11 cellular contexts compared by ENCODE assay signal in the genomic region with DNA sequence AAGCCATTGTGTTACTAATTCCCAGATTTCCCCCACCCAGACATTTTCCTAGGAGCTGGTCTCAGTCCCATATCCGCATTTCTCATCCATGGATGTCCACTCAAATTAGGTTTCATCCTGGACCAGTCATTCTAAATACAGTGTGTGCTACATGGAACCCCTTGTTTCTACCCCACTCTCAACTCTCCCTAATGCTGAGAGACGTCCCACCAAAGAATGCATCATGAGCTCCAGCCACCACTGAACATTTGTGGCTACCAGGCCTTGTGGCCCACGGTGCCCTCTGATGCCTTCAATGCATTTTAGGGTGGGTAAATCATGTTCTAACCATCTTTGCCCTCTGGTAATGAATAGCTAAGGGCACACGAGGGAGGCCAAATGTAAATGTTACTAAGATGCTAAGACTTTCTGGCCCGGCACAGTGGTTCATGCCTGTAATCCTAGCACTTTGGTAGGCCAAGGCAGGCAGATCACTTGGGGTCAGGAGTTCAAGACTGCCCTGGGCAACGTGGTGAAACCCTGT. TPM values are rescaled to one million over a fixed set of nuclear protein-coding genes. Genes with fewer than 3 reads are reported as not detected.
A peak's percentile ranks its signal among the peaks of the same experiment; 100 is the strongest.
DNase-seq lines count a peak whose midpoint lies in the region; ATAC-seq and TF ChIP-seq lines count a peak whose summit lies in the region.
"Had no signal": no experiment of that assay in that cellular context is flagged by ENCODE, and none has a peak within 500 bp of the region (broad histone marks: within the 10 kb centered on the region; RNA-seq: fewer than 3 reads in every experiment).

No MANE protein-coding gene starts in this region.

- peaks cover 28% of the 10 kb centered on the region for H3K79me2 ChIP-seq in ACC112 (ENCODE audit: control insufficient read depth, insufficient read depth, low read length, unreplicated experiment)

- H3K36me3 Mint-ChIP-seq in WTC11: peaks cover 48% of the 10 kb centered on the region

- H3K4me1 Mint-ChIP-seq in WTC11: peaks cover 20% of the 10 kb centered on the region

- H3K4me3 ChIP-seq in ACC112 (ENCODE audit: low read depth, low read length) (no peak overlapping the region), epithelial cell of proximal tubule (ENCODE audit: low read depth, low read length) (peak overlapping the region; percentile 97)
- H3K4me3 ChIP-seq: lung, tibial artery had no signal

- POLR2A ChIA-PET in WTC11 (lab: Charles Lee): interaction anchor here (0.6 kb wide), 1 partner anchor 67 kb away, joined by 3 read pairs; no protein-coding TSS in a partner anchor

- no peak for ATAC-seq in WTC11

- H3K4me3 Mint-ChIP-seq in WTC11: peak overlapping the region; percentile 42

- CTCF ChIA-PET in WTC11 (lab: Charles Lee): interaction anchor here (0.9 to 1.4 kb wide), 4 partner anchors 23 to 299 kb away, joined by 3 to 7 read pairs (median 4); partner anchors contain the start of gene TRNAU1AP

- no peaks in the 10 kb centered on the region for H3K9me3 Mint-ChIP-seq in WTC11

- H3K27me3 Mint-ChIP-seq in WTC11 (ENCODE audit: low read depth): no peaks in the 10 kb centered on the region

- no peaks in the 10 kb centered on the region for H3K27me3 ChIP-seq in ACC112 (ENCODE audit: insufficient read depth, low read length)
- H3K27me3 ChIP-seq: tibial artery had no signal

- H3K27ac ChIP-seq in ACC112 (ENCODE audit: low read depth, low read length): 0 out of 2 replicates have a peak overlapping the region, but pooled peaks have one; percentile 45

- peaks cover 6% of the 10 kb centered on the region for H3K4me1 ChIP-seq in ACC112 (ENCODE audit: control insufficient read depth, insufficient read depth, low read length, unreplicated experiment)

- peak overlapping the region; percentile 44; the same call in 1 of the 2 replicates for H3K27ac Mint-ChIP-seq in WTC11

- TF ChIP-seq CTCF in WTC11 (IDR thresholded peaks at IDR 0.05) (no peak), epithelial cell of proximal tubule (conservative IDR thresholded peaks at IDR 0.05; ENCODE audit: low read depth, low read length) (no peak), GM20000 (IDR thresholded peaks at IDR 0.05; ENCODE audit: extremely low read depth, missing control alignments) (no peak)

- peak; percentile 15 for DNase-seq in EL
- no peak for DNase-seq in WTC11 (ENCODE audit: low spot score)
- DNase-seq in epithelial cell of proximal tubule (ENCODE audit: low read depth): no peak
- no peak for DNase-seq in NCI-H1417 (lab: John Stamatoyannopoulos, UW)
- no peak for DNase-seq in GM20000 (ENCODE audit: low spot score)
- DNase-seq in NCI-H1436 (lab: John Stamatoyannopoulos, UW): no peak
- no peak for DNase-seq in D341Med (ENCODE audit: low spot score)
- DNase-seq: NCI-H1694 treated with DMSO at 0.1 percent for 48 hours, tibial artery had no signal

- peaks cover 42% of the 10 kb centered on the region for H3K36me3 ChIP-seq in ACC112 (ENCODE audit: insufficient read depth, low read length)

- no peak overlapping the region for H2AFZ ChIP-seq in ACC112 (ENCODE audit: low read length, unreplicated experiment)

TF ChIP-seq in WTC11, 78 proteins besides CTCF, POLR2A, EP300 and RAD21:
- TF ChIP-seq RORB (CRISPR knock-in tag; IDR thresholded peaks at IDR 0.05): no peak
- 0 out of 2 replicates have a peak, but pooled peaks have one; percentile 54 for TF ChIP-seq SMAD3 (CRISPR knock-in tag; IDR thresholded peaks at IDR 0.05; ENCODE audit: borderline replicate concordance)
- TF ChIP-seq, protein P1, sequence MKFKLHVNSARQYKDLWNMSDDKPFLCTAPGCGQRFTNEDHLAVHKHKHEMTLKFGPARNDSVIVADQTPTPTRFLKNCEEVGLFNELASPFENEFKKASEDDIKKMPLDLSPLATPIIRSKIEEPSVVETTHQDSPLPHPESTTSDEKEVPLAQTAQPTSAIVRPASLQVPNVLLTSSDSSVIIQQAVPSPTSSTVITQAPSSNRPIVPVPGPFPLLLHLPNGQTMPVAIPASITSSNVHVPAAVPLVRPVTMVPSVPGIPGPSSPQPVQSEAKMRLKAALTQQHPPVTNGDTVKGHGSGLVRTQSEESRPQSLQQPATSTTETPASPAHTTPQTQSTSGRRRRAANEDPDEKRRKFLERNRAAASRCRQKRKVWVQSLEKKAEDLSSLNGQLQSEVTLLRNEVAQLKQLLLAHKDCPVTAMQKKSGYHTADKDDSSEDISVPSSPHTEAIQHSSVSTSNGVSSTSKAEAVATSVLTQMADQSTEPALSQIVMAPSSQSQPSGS (CRISPR knock-in tag; IDR thresholded peaks at IDR 0.05; ENCODE audit: borderline replicate concordance, low read depth): no peak
- no peak for TF ChIP-seq ZNF671 (CRISPR knock-in tag; IDR thresholded peaks at IDR 0.05)

RNA-seq across cellular contexts. Expression of gene RAB42, which starts 13.3 kb away (rescaled TPM):
- 8.9 to 12.6 TPM (median 10.1 TPM) in 3 replicates for total RNA-seq in WTC11 (2021)
- 14.5 and 18.3 TPM in 2 replicates for total RNA-seq in epithelial cell of proximal tubule

RNA-seq across cellular contexts. Expression of gene TRNAU1AP, which starts 25.9 kb away (rescaled TPM):
- total RNA-seq in WTC11 (2021): 30.4 to 40.6 TPM (median 34.0 TPM) in 3 replicates
- total RNA-seq in epithelial cell of proximal tubule: 23.9 and 30.4 TPM in 2 replicates
